In the genomic region with DNA sequence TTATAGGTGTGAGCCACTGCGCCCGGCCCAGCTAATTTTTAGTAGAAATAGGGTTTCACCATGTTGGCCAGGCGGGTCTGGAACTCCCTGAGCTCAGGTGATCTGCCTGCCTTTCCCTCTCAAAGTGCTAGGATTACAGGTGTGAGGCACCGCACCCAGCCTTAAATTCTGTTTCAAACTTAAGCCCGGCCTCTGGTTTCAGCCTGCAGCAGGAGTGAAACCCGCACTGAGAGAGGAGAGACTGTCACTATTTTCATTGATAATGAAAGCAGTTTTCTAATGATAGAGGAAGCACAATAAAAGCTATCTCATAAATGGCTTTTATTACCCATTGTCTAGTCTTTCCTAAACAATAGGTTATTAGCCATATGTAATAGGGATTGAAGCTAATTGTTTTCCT, we compare ENCODE assay signal across 34 cellular contexts.
"Had no signal": no experiment of that assay in that cellular context is flagged by ENCODE, and none has a peak within 500 bp of the region (broad histone marks: within the 10 kb centered on the region; RNA-seq: fewer than 3 reads in every experiment).

No MANE protein-coding gene starts in this region.

- DNase-seq: Karpas-422, Kasumi-1, MG63, MV-4-11, NCI-H1048, NCI-H1092, NCI-H1092 treated with DMSO at 0.1 percent for 48 hours, NCI-H1105, NCI-H1105 treated with DMSO at 0.1 percent for 48 hours, NCI-H1417, NCI-H1417 treated with DMSO at 0.1 percent for 48 hours, NCI-H1436, NCI-H1436 treated with DMSO at 0.1 percent for 48 hours, NCI-H146, NCI-H1694, NCI-H1694 treated with DMSO at 0.1 percent for 48 hours, NCI-H187, NCI-H187 treated with DMSO at 0.1 percent for 48 hours, NCI-H1930, NCI-H2029, NCI-H2029 treated with DMSO at 0.1 percent for 48 hours, NCI-H2081, NCI-H2081 treated with DMSO at 0.1 percent for 48 hours, NCI-H2107, NCI-H2171, NCI-H2171 treated with DMSO at 0.1 percent for 48 hours, NCI-H2227 treated with DMSO at 0.1 percent for 48 hours, NCI-H226, NCI-H345, NCI-H446, NCI-H446 treated with DMSO at 0.1 percent for 48 hours, NCI-H510A, NCI-H510A treated with DMSO at 0.1 percent for 48 hours, NCI-H524 had no signal

- H3K4me3 ChIP-seq: MG63 had no signal

- H3K27me3 ChIP-seq: MG63 had no signal

- H3K36me3 ChIP-seq: MG63 had no signal

- H3K9me3 ChIP-seq: MG63 had no signal
